ENCODE assay signal across 8 cellular contexts in the genomic region with DNA sequence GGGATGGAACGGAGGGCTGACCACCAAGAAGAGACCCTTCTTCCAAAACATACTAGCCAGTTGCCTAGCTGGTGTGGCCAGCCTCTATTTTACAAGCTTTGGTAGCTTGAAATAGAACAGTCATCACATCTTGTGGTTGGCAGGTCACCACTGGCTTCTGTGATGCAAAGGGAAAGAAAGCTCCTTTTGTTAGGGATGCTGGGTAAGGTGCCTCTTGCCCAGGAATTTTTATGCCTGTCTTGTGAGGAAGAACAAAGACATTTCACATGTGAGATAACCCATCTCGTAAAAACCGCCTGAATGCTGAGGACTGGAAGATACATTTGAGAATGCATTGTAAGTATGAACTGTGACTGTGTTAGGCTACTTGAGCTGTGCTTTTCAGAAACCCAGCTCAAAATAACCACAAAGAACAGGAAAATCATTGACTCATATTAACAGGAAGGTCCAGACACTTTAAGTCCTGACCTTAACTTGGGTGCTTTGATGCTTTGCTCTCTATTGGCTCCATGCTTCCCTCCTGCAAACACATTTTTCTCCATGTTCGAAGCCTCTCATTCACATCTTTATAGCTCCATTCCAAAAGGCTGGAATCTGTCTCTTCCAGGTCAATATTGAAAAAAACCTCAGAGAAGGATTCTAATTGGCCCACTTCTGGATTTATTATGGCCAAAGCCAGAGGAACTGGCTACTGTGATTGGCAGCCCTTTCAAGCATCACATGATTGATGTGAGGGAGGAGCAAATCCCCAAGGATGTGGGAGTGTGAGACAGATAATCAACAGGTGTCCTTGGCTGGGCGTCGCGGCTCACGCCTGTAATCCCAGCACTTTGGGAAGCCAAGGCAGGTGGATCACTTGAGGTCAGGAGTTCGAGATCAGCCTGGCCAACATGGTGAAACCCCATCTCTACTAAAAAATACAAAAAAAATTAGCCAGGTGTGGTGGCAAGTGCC. TPM values are rescaled to one million over a fixed set of nuclear protein-coding genes. Genes with fewer than 3 reads are reported as not detected.
DNase-seq lines count a peak whose midpoint lies in the region; ATAC-seq and TF ChIP-seq lines count a peak whose summit lies in the region.

No MANE protein-coding gene starts in this region.

- intact Hi-C loops in sigmoid colon (cut with DNase I): loop anchor here (5.0 kb wide), 2 partner anchors 52 to 97 kb away; a partner anchor contains a TSS

- H3K4me3 ChIP-seq in epithelial cell of esophagus (ENCODE audit: low read length): no peak overlapping the region
- no peak overlapping the region for H3K4me3 ChIP-seq in sigmoid colon

- peaks cover 3 to 92% (median 77%) of the 10 kb centered on the region in 4 donors for H3K4me1 ChIP-seq in sigmoid colon

- H3K27ac ChIP-seq in sigmoid colon: peak overlapping the region; percentile 83 to 96 (median 94)

- no peak for TF ChIP-seq POLR2A in sigmoid colon (IDR thresholded peaks at IDR 0.05)

- TF ChIP-seq CTCF in epithelial cell of esophagus (IDR thresholded peaks at IDR 0.05; ENCODE audit: insufficient read depth, low read depth, low read length, missing control alignments): no peak
- TF ChIP-seq CTCF in sigmoid colon (IDR thresholded peaks at IDR 0.05): no peak

- H3K27me3 ChIP-seq in sigmoid colon: no peaks in the 10 kb centered on the region

- 38 to 74% methylated on average over 9 of the region's 9 CpGs for WGBS in sigmoid colon, 2 donors

- DNase-seq in MV-4-11 (lab: John Stamatoyannopoulos, UW) (peak; percentile 11), epithelial cell of esophagus (ENCODE audit: low read depth) (peak; percentile 67), sigmoid colon (peak; percentile 86), iPS-NIHi7 (ENCODE audit: extremely low spot score) (no peak)

- ATAC-seq in GM18861 (IDR thresholded peaks at IDR 0.05; ENCODE audit: unreplicated experiment) (peak; percentile 54), GM21526 (IDR thresholded peaks at IDR 0.05; ENCODE audit: low FRiP score, unreplicated experiment) (no peak), HG03159 (IDR thresholded peaks at IDR 0.05; ENCODE audit: unreplicated experiment) (no peak), GM19328 (IDR thresholded peaks at IDR 0.05; ENCODE audit: unreplicated experiment) (no peak)

- peak; percentile 71 to 83 (median 75) for TF ChIP-seq EP300 in sigmoid colon (IDR thresholded peaks at IDR 0.05)

- H3K36me3 ChIP-seq in sigmoid colon: peaks cover 0 to 7% (median 0%) of the 10 kb centered on the region in 4 donors

- no peaks in the 10 kb centered on the region for H3K9me3 ChIP-seq in sigmoid colon

RNA-seq across cellular contexts. Expression of a gene that starts 53.9 kb away (rescaled TPM):
- 100 to 1,000 TPM; 115 to 145 (median 130) TPM for total RNA-seq in sigmoid colon
- polyA plus RNA-seq in sigmoid colon: 10 to 100 TPM; 36.6 to 92.2 (median 91.1) TPM
